ENCODE assay signal across 8 cellular contexts in genomic region chr11:6655020-6655789, GRCh38. TPM values are rescaled to one million over a fixed set of nuclear protein-coding genes. Genes with fewer than 3 reads are reported as not detected.
DNase-seq lines count a peak whose midpoint lies in the region; TF ChIP-seq lines count a peak whose summit lies in the region.

No MANE protein-coding gene starts in this region.

- H3K79me2 ChIP-seq in mammary epithelial cell (ENCODE audit: insufficient read depth, low read length), result no peaks in the 10 kb centered on the region

- no peak overlapping the region for H3K4me3 ChIP-seq in mammary epithelial cell (replicated peaks in 1 of 3; ENCODE audit: insufficient read depth in 1 of 3, low read depth in 2 of 3, low read length in 3 of 3)

- no peak overlapping the region for H3K9ac ChIP-seq in mammary epithelial cell (ENCODE audit: insufficient read depth, low read length)

- TF ChIP-seq CTCF in mammary epithelial cell (conservative IDR thresholded peaks at IDR 0.05 in 1 of 2, IDR thresholded peaks at IDR 0.05 in 1 of 2; ENCODE audit: extremely low read depth in 1 of 2, insufficient read depth in 1 of 2, low read depth in 1 of 2, low read length in 2 of 2), result no peak

- H3K9me3 ChIP-seq in mammary epithelial cell (replicated peaks; ENCODE audit: insufficient read depth, low read length), result no peaks in the 10 kb centered on the region

- no peaks in the 10 kb centered on the region for H3K36me3 ChIP-seq in mammary epithelial cell (ENCODE audit: insufficient read depth, low read length)

- peaks cover 24% of the 10 kb centered on the region for H3K27me3 ChIP-seq in mammary epithelial cell (ENCODE audit: insufficient read depth, low read length)

- DNase-seq in activated CD8-positive, alpha-beta memory T cell treated with anti-CD3 and anti-CD28 coated beads for 24 hours, result peak; percentile 71
- DNase-seq in activated CD8-positive, alpha-beta memory T cell treated with anti-CD3 and anti-CD28 coated beads, Interleukin-2, amount 50 U/mL, for 48 hours, result no peak
- DNase-seq in mammary epithelial cell (no peak), lung microvascular endothelial cell (ENCODE audit: low read depth in 2 of 2) (peak; percentile 41 to 61), GDM1 (lab: John Stamatoyannopoulos, UW) (no peak), cortex of kidney (lab: John Stamatoyannopoulos, UW) (no peak), occipital lobe (lab: John Stamatoyannopoulos, UW) (no peak)

- H3K27ac ChIP-seq in mammary epithelial cell (ENCODE audit: insufficient read depth, low read depth, low read length) (no peak overlapping the region), temporal lobe (ENCODE audit: low read depth, low read length) (peak overlapping the region; percentile 42)

- intact Hi-C loops in mammary epithelial cell (cut with micrococcal nuclease), result no loop called here

- in situ Hi-C loops in mammary epithelial cell (cut with MboI; ENCODE audit: low sequenced_read_pairs in 2 of 2), result no loop called here

- no TSS peak for BruUV-seq in mammary epithelial cell (replicated peaks; lab: Mats Ljungman, UMichigan)

- 0% methylated on average over 6 of the region's 84 CpGs for WGBS in mammary epithelial cell (ENCODE audit: low coverage, missing lambda C conversion rate)

- dilution Hi-C loops in mammary epithelial cell (cut with HindIII; ENCODE audit: low sequenced_read_pairs), result no loop called here

- no peak overlapping the region for H2AFZ ChIP-seq in mammary epithelial cell (ENCODE audit: low read depth, low read length)

- no peaks in the 10 kb centered on the region for H3K4me1 ChIP-seq in mammary epithelial cell (ENCODE audit: insufficient read depth, low read length)

- H3K4me2 ChIP-seq in mammary epithelial cell (ENCODE audit: insufficient read depth, low read depth, low read length), result peak overlapping the region; percentile 40

- no peaks in the 10 kb centered on the region for H4K20me1 ChIP-seq in mammary epithelial cell (ENCODE audit: insufficient read depth, low read length)

- CTCF ChIA-PET in mammary epithelial cell (lab: Charles Lee; ENCODE audit: low non-redundant PET), result no interaction called here

RNA-seq across cellular contexts. Expression of gene DCHS1, which starts 0.4 kb away (rescaled TPM):
- total RNA-seq in mammary epithelial cell (under 1 TPM; 0.50 to 0.59 TPM), lung microvascular endothelial cell (28.3 and 46.2 TPM in 2 replicates), temporal lobe (58.5 TPM), occipital lobe (49.9 TPM)
- 0.05 TPM for polyA plus RNA-seq in mammary epithelial cell
- polyA minus RNA-seq in mammary epithelial cell, result 0.05 TPM

RNA-seq across cellular contexts. Expression of gene MRPL17, which starts 27.9 kb away (rescaled TPM):
- total RNA-seq in mammary epithelial cell, result 10 to 100 TPM; 23.8 to 95.9 TPM
- polyA plus RNA-seq in mammary epithelial cell, result 85.0 TPM
- polyA minus RNA-seq in mammary epithelial cell, result 28.8 TPM
- total RNA-seq in lung microvascular endothelial cell, result 44.7 and 47.4 TPM in 2 replicates
- 13.0 TPM for total RNA-seq in temporal lobe
- 22.3 TPM for total RNA-seq in occipital lobe

RNA-seq across cellular contexts. Expression of gene TPP1, which starts 36.0 kb away (rescaled TPM):
- total RNA-seq in mammary epithelial cell, result 10 to 100 TPM; 59.2 to 73.9 TPM
- polyA plus RNA-seq in mammary epithelial cell, result 60.5 TPM
- 99.5 TPM for polyA minus RNA-seq in mammary epithelial cell
- total RNA-seq in lung microvascular endothelial cell, result 61.2 and 69.2 TPM in 2 replicates
- 9.3 TPM for total RNA-seq in temporal lobe
- 7.3 TPM for total RNA-seq in occipital lobe

RNA-seq across cellular contexts. Expression of gene TAF10, which starts 43.2 kb away (rescaled TPM):
- total RNA-seq in mammary epithelial cell (100 to 1,000 TPM in 1 of 2 donors, 10 to 100 TPM in 1; 26.3 to 115 TPM), lung microvascular endothelial cell (27.7 and 34.1 TPM in 2 replicates), temporal lobe (14.0 TPM), occipital lobe (15.3 TPM)
- polyA plus RNA-seq in mammary epithelial cell, result 101 TPM
- 135 TPM for polyA minus RNA-seq in mammary epithelial cell

RNA-seq across cellular contexts. Expression of gene ILK, which starts 51.6 kb away (rescaled TPM):
- total RNA-seq in mammary epithelial cell, result 100 to 1,000 TPM in 1 of 2 donors, 10 to 100 TPM in 1; 87.9 to 136 TPM
- polyA plus RNA-seq in mammary epithelial cell, result 175 TPM
- 199 TPM for polyA minus RNA-seq in mammary epithelial cell
- 95.9 and 109 TPM in 2 replicates for total RNA-seq in lung microvascular endothelial cell
- total RNA-seq in temporal lobe, result 42.5 TPM
- 44.9 TPM for total RNA-seq in occipital lobe

Comparison
In these comparisons a context has a peak if more than half of its experiments do, and no peak if none do; other contexts are left out.
1. DNase-seq: peak in activated CD8-positive, alpha-beta memory T cell treated with anti-CD3 and anti-CD28 coated beads for 24 hours (single experiment) and lung microvascular endothelial cell (2 of 2); none in activated CD8-positive, alpha-beta memory T cell treated with anti-CD3 and anti-CD28 coated beads, Interleukin-2, amount 50 U/mL, for 48 hours (single experiment), mammary epithelial cell (single experiment), GDM1 (single experiment), cortex of kidney (single experiment) and occipital lobe (single experiment).
2. RNA of gene DCHS1, which starts 0.4 kb away (total RNA-seq): 58.5 TPM in temporal lobe (single experiment), 49.9 TPM in occipital lobe (single experiment) and 28.3 to 46.2 TPM in lung microvascular endothelial cell; 0.50 to 0.59 TPM in mammary epithelial cell; every median in the first group is over 10 times any median in the second.